In the genomic region with DNA sequence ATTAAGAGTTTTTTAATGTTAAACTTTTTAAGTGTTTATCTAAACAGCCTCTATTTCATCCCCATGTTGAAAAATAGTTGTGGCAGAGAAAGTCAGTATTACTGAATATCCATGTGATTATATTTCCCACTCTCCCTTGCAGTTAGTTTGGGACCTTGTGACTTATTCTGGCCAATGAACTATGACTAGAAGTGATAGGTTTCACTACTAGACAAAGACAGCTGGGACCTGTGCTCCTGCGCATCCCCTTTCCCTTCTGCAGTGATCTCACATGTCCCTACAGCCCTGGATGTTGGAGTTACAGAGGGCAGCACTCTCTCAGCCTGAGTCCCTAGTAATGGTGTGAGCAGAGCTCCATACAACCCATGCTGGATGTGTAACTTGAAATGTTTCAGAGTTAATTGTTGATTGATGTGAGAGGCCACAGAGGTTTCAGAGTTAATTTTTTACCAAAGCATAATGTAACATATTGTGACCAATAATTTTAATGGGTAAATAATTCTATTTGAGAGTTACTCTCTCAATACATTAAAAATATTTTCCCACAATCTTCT, we compare ENCODE assay signal across 17 cellular contexts.
DNase-seq lines count a peak whose midpoint lies in the region; ATAC-seq, FAIRE-seq and TF ChIP-seq lines count a peak whose summit lies in the region.
"Had no signal": no experiment of that assay in that cellular context is flagged by ENCODE, and none has a peak within 500 bp of the region (broad histone marks: within the 10 kb centered on the region; RNA-seq: fewer than 3 reads in every experiment).

No MANE protein-coding gene starts in this region.

- H3K27ac Mint-ChIP-seq in nephron = peak overlapping the region; percentile 48 to 84 (median 73)
- no peak overlapping the region for H3K27ac Mint-ChIP-seq in stimulated activated naive CD8-positive, alpha-beta T cell treated with anti-CD3 and anti-CD28 coated beads, Interleukin-15, amount 100 ng/mL, for 72 hours
- H3K27ac Mint-ChIP-seq: H9 had no signal

- no peaks in the 10 kb centered on the region for H3K4me1 Mint-ChIP-seq in nephron
- peaks cover 3% of the 10 kb centered on the region for H3K4me1 Mint-ChIP-seq in stimulated activated naive CD8-positive, alpha-beta T cell treated with anti-CD3 and anti-CD28 coated beads, Interleukin-15, amount 100 ng/mL, for 72 hours
- H3K4me1 Mint-ChIP-seq: H9 had no signal

- no peak overlapping the region for H3K4me3 Mint-ChIP-seq in nephron
- no peak overlapping the region for H3K4me3 Mint-ChIP-seq in stimulated activated naive CD8-positive, alpha-beta T cell treated with anti-CD3 and anti-CD28 coated beads, Interleukin-15, amount 100 ng/mL, for 72 hours
- H3K4me3 Mint-ChIP-seq: H9 had no signal

- DNase-seq in H54 (ENCODE audit: insufficient read length, low spot score) = no peak
- no peak for DNase-seq in urothelium cell line (ENCODE audit: low spot score)
- DNase-seq in erythroblast (lab: John Stamatoyannopoulos, UW) = no peak
- no peak for DNase-seq in stimulated activated naive CD8-positive, alpha-beta T cell treated with anti-CD3 and anti-CD28 coated beads, Interleukin-15, amount 100 ng/mL, for 72 hours
- no peak for DNase-seq in RCC 7860 (ENCODE audit: low spot score)
- DNase-seq: C1 segment of cervical spinal cord, COR-L47, DMS53, H9, NCI-H1417 treated with DMSO at 0.1 percent for 48 hours, NCI-H2081, NCI-H226, NCI-H526 had no signal

- ATAC-seq in GM18861 (IDR thresholded peaks at IDR 0.05; ENCODE audit: unreplicated experiment) = peak; percentile 87
- ATAC-seq in HG03378 (IDR thresholded peaks at IDR 0.05; ENCODE audit: unreplicated experiment) = peak; percentile 71
- ATAC-seq in stimulated activated naive CD8-positive, alpha-beta T cell treated with anti-CD3 and anti-CD28 coated beads, Interleukin-15, amount 100 ng/mL, for 72 hours = no peak

- TF ChIP-seq POLR2A in H54 (IDR thresholded peaks at IDR 0.05; ENCODE audit: low read depth, low read length) = no peak
- no peak for TF ChIP-seq POLR2A in erythroblast (IDR thresholded peaks at IDR 0.05; ENCODE audit: low read length)

- H3K27me3 Mint-ChIP-seq in nephron (ENCODE audit: low read depth) = peaks cover 3% of the 10 kb centered on the region
- H3K27me3 Mint-ChIP-seq in stimulated activated naive CD8-positive, alpha-beta T cell treated with anti-CD3 and anti-CD28 coated beads, Interleukin-15, amount 100 ng/mL, for 72 hours = no peaks in the 10 kb centered on the region

- FAIRE-seq in H54 (lab: Jason Lieb, UNC) = peak; percentile 15
- FAIRE-seq in urothelium cell line (lab: Jason Lieb, UNC) = no peak
- FAIRE-seq in RCC 7860 (lab: Jason Lieb, UNC) = no peak
- FAIRE-seq: A204.1 had no signal

- H3K36me3 Mint-ChIP-seq in nephron (ENCODE audit: low read depth) = no peaks in the 10 kb centered on the region

- peaks cover 17% of the 10 kb centered on the region for H3K9me3 Mint-ChIP-seq in nephron
- peaks cover 8 to 26% of the 10 kb centered on the region in 2 donors for H3K9me3 Mint-ChIP-seq in stimulated activated naive CD8-positive, alpha-beta T cell treated with anti-CD3 and anti-CD28 coated beads, Interleukin-15, amount 100 ng/mL, for 72 hours

- TF ChIP-seq CTCF in nephron (IDR thresholded peaks at IDR 0.05; ENCODE audit: unreplicated experiment in 3 of 3) = no peak

Comparison
In these comparisons a context has a peak if more than half of its experiments do, and no peak if none do; other contexts are left out.
1. H3K27ac Mint-ChIP-seq: peak in nephron (3 of 3); none in stimulated activated naive CD8-positive, alpha-beta T cell treated with anti-CD3 and anti-CD28 coated beads, Interleukin-15, amount 100 ng/mL, for 72 hours (0 of 2).